Comparison of ENCODE assay signal across 19 cellular contexts in the genomic region with DNA sequence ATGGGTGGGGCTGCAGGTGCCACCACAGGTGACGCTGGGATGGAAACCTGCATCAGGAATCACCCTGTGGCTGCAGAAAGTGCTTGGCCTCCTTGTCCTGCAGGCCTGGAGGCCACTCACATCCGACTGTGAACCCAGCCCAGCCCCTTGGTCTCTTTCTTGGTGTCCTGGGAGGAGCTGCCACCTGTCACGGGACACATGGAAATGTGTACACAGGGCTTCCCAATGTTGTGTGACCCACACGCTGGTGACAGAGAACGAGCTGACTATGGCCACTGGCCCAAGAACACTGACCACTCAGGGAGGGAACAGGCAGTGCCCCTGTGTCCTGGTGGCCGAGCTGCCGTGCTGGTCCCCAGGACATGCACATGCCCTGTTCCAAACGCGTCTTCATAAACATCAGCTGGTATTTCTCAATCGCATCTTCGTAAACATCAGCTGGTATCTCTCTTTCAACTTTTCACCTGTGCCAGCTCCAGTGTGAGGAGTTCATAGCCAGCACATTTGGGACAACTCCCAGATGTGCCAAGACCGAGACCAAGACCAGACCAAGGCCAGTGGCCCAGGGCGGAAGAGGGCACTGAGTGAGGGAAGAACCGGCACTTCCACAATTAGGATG. TPM values are rescaled to one million over a fixed set of nuclear protein-coding genes. Genes with fewer than 3 reads are reported as not detected.
A peak's percentile ranks its signal among the peaks of the same experiment; 100 is the strongest.
DNase-seq lines count a peak whose midpoint lies in the region; TF ChIP-seq lines count a peak whose summit lies in the region.
"Had no signal": no experiment of that assay in that cellular context is flagged by ENCODE, and none has a peak within 500 bp of the region (broad histone marks: within the 10 kb centered on the region; RNA-seq: fewer than 3 reads in every experiment).

No MANE protein-coding gene starts in this region.

- H3K9ac ChIP-seq in mammary epithelial cell (ENCODE audit: insufficient read depth, low read length): no peak overlapping the region
- H3K9ac ChIP-seq in neuronal stem cell (ENCODE audit: low read depth, low read length, poor library complexity): no peak overlapping the region

- H3K27me3 ChIP-seq in mammary epithelial cell (ENCODE audit: insufficient read depth, low read length) (peaks cover 3% of the 10 kb centered on the region), neuronal stem cell (ENCODE audit: control insufficient read depth in 3 of 3, insufficient read depth in 3 of 3, low read depth in 1 of 3, low read length in 3 of 3) (no peaks in the 10 kb centered on the region), suprapubic skin (no peaks in the 10 kb centered on the region), brain microvascular endothelial cell (replicated peaks) (no peaks in the 10 kb centered on the region)

- H3K18ac ChIP-seq in neuronal stem cell (ENCODE audit: low read length): no peak overlapping the region

- no peak overlapping the region for H2BK5ac ChIP-seq in neuronal stem cell (ENCODE audit: low read length)

- no peak for TF ChIP-seq EP300 in suprapubic skin (IDR thresholded peaks at IDR 0.05)

- CTCF ChIA-PET in MCF 10A (lab: Yijun Ruan, JAX) (interaction anchor here (0.6 to 1.3 kb wide), 5 partner anchors 16 to 33 kb away, joined by 3 to 5 read pairs (median 3); no protein-coding TSS in a partner anchor), mammary epithelial cell (lab: Charles Lee; ENCODE audit: low non-redundant PET) (no interaction called here)

- peak overlapping the region; percentile 24 for H2AK5ac ChIP-seq in neuronal stem cell (ENCODE audit: low read depth, low read length)

- in situ Hi-C loops in mammary epithelial cell (cut with MboI; ENCODE audit: low sequenced_read_pairs in 2 of 2): no loop called here
- in situ Hi-C loops in brain microvascular endothelial cell (cut with HindIII; ENCODE audit: low pct_ligation_motif_present, low sequenced_read_pairs): no loop called here

- no peak overlapping the region for H2BK120ac ChIP-seq in neuronal stem cell (ENCODE audit: low read depth, low read length)

- POLR2A ChIA-PET in MCF 10A (lab: Yijun Ruan, JAX): interaction anchor here (0.7 kb wide), 1 partner anchor 59 kb away, joined by 3 read pairs; no protein-coding TSS in a partner anchor

- no peak overlapping the region for H3K27ac ChIP-seq in mammary epithelial cell (ENCODE audit: insufficient read depth, low read depth, low read length)
- no peak overlapping the region for H3K27ac ChIP-seq in neuronal stem cell (replicated peaks; ENCODE audit: low read length)
- H3K27ac ChIP-seq in suprapubic skin: no peak overlapping the region
- H3K27ac ChIP-seq in brain microvascular endothelial cell: no peak overlapping the region
- H3K27ac ChIP-seq: HL-60, RWPE1 had no signal

- DNase-seq in MCF 10A (ENCODE audit: unreplicated experiment): no peak
- DNase-seq in mammary epithelial cell: no peak
- peak; percentile 69 for DNase-seq in chondrocyte (ENCODE audit: low spot score)
- DNase-seq in neuronal stem cell (ENCODE audit: low spot score): no peak
- peak; percentile 48 to 50 for DNase-seq in suprapubic skin (ENCODE audit: low spot score in 2 of 2)
- no peak for DNase-seq in NCI-H2171 treated with DMSO at 0.1 percent for 48 hours (lab: John Stamatoyannopoulos, UW)
- DNase-seq in activated CD4-positive, CD25-positive, alpha-beta regulatory T cell (lab: John Stamatoyannopoulos, UW): no peak
- DNase-seq in brain microvascular endothelial cell: no peak
- DNase-seq: CD8-positive, alpha-beta memory T cell; DMS79; HCEC 1CT; MV-4-11; NCI-H1417 treated with DMSO at 0.1 percent for 48 hours; NCI-H2029; NCI-H2171; NCI-H446 treated with DMSO at 0.1 percent for 48 hours; NK-92 treated with Interleukin-12 subunit alpha and Interleukin-12 subunit beta, amount 100 ng/mL, for 24 hours had no signal

- H3K4me3 Mint-ChIP-seq in MCF 10A (ENCODE audit: unreplicated experiment): no peak overlapping the region
- H3K4me3 Mint-ChIP-seq in chondrocyte (ENCODE audit: unreplicated experiment): no peak overlapping the region
- H3K4me3 Mint-ChIP-seq: CD8-positive, alpha-beta memory T cell had no signal

- no peak overlapping the region for H2BK15ac ChIP-seq in neuronal stem cell (ENCODE audit: low read length)

- H3K4me3 ChIP-seq in mammary epithelial cell (replicated peaks in 1 of 3; ENCODE audit: insufficient read depth in 1 of 3, low read depth in 2 of 3, low read length in 3 of 3): no peak overlapping the region
- H3K4me3 ChIP-seq in neuronal stem cell (ENCODE audit: low read length in 2 of 2): peak overlapping the region in 1 of 2 donors; percentile 32
- H3K4me3 ChIP-seq in suprapubic skin: no peak overlapping the region
- H3K4me3 ChIP-seq in brain microvascular endothelial cell (ENCODE audit: low read depth, low read length): no peak overlapping the region

- no peak overlapping the region for H2BK12ac ChIP-seq in neuronal stem cell (ENCODE audit: low read length)

- H3K36me3 ChIP-seq in mammary epithelial cell (ENCODE audit: insufficient read depth, low read length) (no peaks in the 10 kb centered on the region), neuronal stem cell (replicated peaks in 1 of 2; ENCODE audit: control insufficient read depth in 2 of 2, insufficient read depth in 2 of 2, low read length in 2 of 2) (no peaks in the 10 kb centered on the region), suprapubic skin (no peaks in the 10 kb centered on the region), brain microvascular endothelial cell (replicated peaks) (no peaks in the 10 kb centered on the region)

- dilution Hi-C loops in mammary epithelial cell (cut with HindIII; ENCODE audit: low sequenced_read_pairs): no loop called here

- no peak overlapping the region for H3K23ac ChIP-seq in neuronal stem cell (ENCODE audit: low read depth, low read length, poor library complexity)

- no peak for TF ChIP-seq POLR2A in suprapubic skin (IDR thresholded peaks at IDR 0.05)

- WGBS in mammary epithelial cell (ENCODE audit: low coverage, missing lambda C conversion rate): 82% methylated on average over 13 of the region's 14 CpGs
- no CpG with 5 or more reads among the region's 14 CpGs for WGBS in neuronal stem cell (ENCODE audit: extremely low coverage in 2 of 2, insufficient read length in 2 of 2, insufficient replicate concordance in 1 of 2), 2 donors
- WGBS in suprapubic skin: 91% methylated on average over 14 of the region's 14 CpGs

- H3K79me1 ChIP-seq in neuronal stem cell (ENCODE audit: low read depth, low read length): peaks cover 1% of the 10 kb centered on the region

- H3K4me1 Mint-ChIP-seq in MCF 10A (ENCODE audit: insufficient read depth, unreplicated experiment) (peaks cover 27% of the 10 kb centered on the region), chondrocyte (ENCODE audit: low read depth) (peaks cover 28% of the 10 kb centered on the region)
- H3K4me1 Mint-ChIP-seq: CD8-positive, alpha-beta memory T cell had no signal

- no peaks in the 10 kb centered on the region for H3K79me2 ChIP-seq in mammary epithelial cell (ENCODE audit: insufficient read depth, low read length)

- H3K4ac ChIP-seq in neuronal stem cell (ENCODE audit: low read length): peak overlapping the region; percentile 79

- no peak overlapping the region for H4K8ac ChIP-seq in neuronal stem cell (ENCODE audit: low read depth, low read length)

- H4K91ac ChIP-seq in neuronal stem cell (ENCODE audit: low read depth, low read length, poor library complexity): no peak overlapping the region

- H3K9me3 ChIP-seq in mammary epithelial cell (replicated peaks; ENCODE audit: insufficient read depth, low read length): no peaks in the 10 kb centered on the region
- H3K9me3 ChIP-seq in neuronal stem cell (replicated peaks in 1 of 2; ENCODE audit: control insufficient read depth in 2 of 2, insufficient read depth in 1 of 2, low read depth in 1 of 2, low read length in 2 of 2): peaks cover 0 to 4% of the 10 kb centered on the region in 2 donors
- H3K9me3 ChIP-seq in suprapubic skin: no peaks in the 10 kb centered on the region

- peaks cover 6% of the 10 kb centered on the region for H3K36me3 Mint-ChIP-seq in MCF 10A (ENCODE audit: insufficient read depth, unreplicated experiment)
- no peaks in the 10 kb centered on the region for H3K36me3 Mint-ChIP-seq in chondrocyte (ENCODE audit: low read depth)
- H3K36me3 Mint-ChIP-seq: CD8-positive, alpha-beta memory T cell had no signal

- BruUV-seq in MCF 10A (replicated peaks; lab: Mats Ljungman, UMichigan) (no TSS peak), mammary epithelial cell (replicated peaks; lab: Mats Ljungman, UMichigan) (no TSS peak)

- H3K27ac Mint-ChIP-seq in MCF 10A (ENCODE audit: low read depth, unreplicated experiment) (peak overlapping the region; percentile 99), chondrocyte (ENCODE audit: unreplicated experiment) (no peak overlapping the region)
- H3K27ac Mint-ChIP-seq: CD8-positive, alpha-beta memory T cell had no signal

- TF ChIP-seq CTCF in MCF 10A (IDR thresholded peaks at IDR 0.05; ENCODE audit: unreplicated experiment): no peak
- no peak for TF ChIP-seq CTCF in mammary epithelial cell (conservative IDR thresholded peaks at IDR 0.05 in 1 of 2, IDR thresholded peaks at IDR 0.05 in 1 of 2; ENCODE audit: extremely low read depth in 1 of 2, insufficient read depth in 1 of 2, low read depth in 1 of 2, low read length in 2 of 2)
- no peak for TF ChIP-seq CTCF in chondrocyte (IDR thresholded peaks at IDR 0.05)
- TF ChIP-seq CTCF in suprapubic skin (IDR thresholded peaks at IDR 0.05): no peak
- no peak for TF ChIP-seq CTCF in brain microvascular endothelial cell (IDR thresholded peaks at IDR 0.05; ENCODE audit: low read depth, low read length, missing control alignments)

- no peaks in the 10 kb centered on the region for H4K20me1 ChIP-seq in mammary epithelial cell (ENCODE audit: insufficient read depth, low read length)

- peak overlapping the region; percentile 47 for H3K14ac ChIP-seq in neuronal stem cell (ENCODE audit: low read length)

- no peaks in the 10 kb centered on the region for H3K27me3 Mint-ChIP-seq in MCF 10A (ENCODE audit: insufficient read depth, unreplicated experiment)
- H3K27me3 Mint-ChIP-seq in chondrocyte (ENCODE audit: low read depth): peaks cover 7% of the 10 kb centered on the region

- H2AFZ ChIP-seq in mammary epithelial cell (ENCODE audit: low read depth, low read length) (no peak overlapping the region), neuronal stem cell (ENCODE audit: low read length) (no peak overlapping the region)

- intact Hi-C loops in MCF 10A (cut with micrococcal nuclease) (no loop called here), mammary epithelial cell (cut with micrococcal nuclease) (no loop called here)

- H3K9me3 Mint-ChIP-seq in MCF 10A (ENCODE audit: unreplicated experiment): no peaks in the 10 kb centered on the region
- no peaks in the 10 kb centered on the region for H3K9me3 Mint-ChIP-seq in chondrocyte (ENCODE audit: low read depth)
- H3K9me3 Mint-ChIP-seq: CD8-positive, alpha-beta memory T cell had no signal

- H3K4me2 ChIP-seq in mammary epithelial cell (ENCODE audit: insufficient read depth, low read depth, low read length): no peak overlapping the region
- H3K4me2 ChIP-seq in neuronal stem cell (ENCODE audit: insufficient read depth, low read length, poor library complexity, severe bottlenecking): no peak overlapping the region

- H3K4me1 ChIP-seq in mammary epithelial cell (ENCODE audit: insufficient read depth, low read length) (peaks cover 15% of the 10 kb centered on the region), neuronal stem cell (ENCODE audit: control insufficient read depth in 2 of 2, insufficient read depth in 1 of 2, low read depth in 1 of 2, low read length in 2 of 2) (peaks cover 16 to 24% of the 10 kb centered on the region in 2 donors), suprapubic skin (peaks cover 29% of the 10 kb centered on the region)

RNA-seq across cellular contexts. Expression of a gene that starts 57.9 kb away (rescaled TPM):
- total RNA-seq in MCF 10A (2022): 14.2 and 14.7 TPM in 2 replicates
- total RNA-seq in mammary epithelial cell: 10 to 100 TPM; 18.0 to 18.7 TPM
- 17.3 TPM for polyA plus RNA-seq in mammary epithelial cell
- 18.8 TPM for polyA minus RNA-seq in mammary epithelial cell
- total RNA-seq in chondrocyte: 29.5 to 40.6 TPM (median 40.1 TPM) in 3 replicates
- 13.4 TPM for polyA plus RNA-seq in neuronal stem cell (2013, experiment 1 of 2)
- polyA plus RNA-seq in neuronal stem cell (2013, experiment 2 of 2): 13.7 TPM
- total RNA-seq in suprapubic skin: 10 to 100 TPM; 28.1 to 39.1 (median 32.3) TPM

Comparison
In these comparisons a context has a peak if more than half of its experiments do, and no peak if none do; other contexts are left out.
1. DNase-seq: peak in chondrocyte (single experiment) and suprapubic skin (2 of 2); none in MCF 10A (single experiment), mammary epithelial cell (single experiment), neuronal stem cell (single experiment), NCI-H2171 treated with DMSO at 0.1 percent for 48 hours (single experiment), activated CD4-positive, CD25-positive, alpha-beta regulatory T cell (0 of 4) and brain microvascular endothelial cell (single experiment).